In the genomic region with DNA sequence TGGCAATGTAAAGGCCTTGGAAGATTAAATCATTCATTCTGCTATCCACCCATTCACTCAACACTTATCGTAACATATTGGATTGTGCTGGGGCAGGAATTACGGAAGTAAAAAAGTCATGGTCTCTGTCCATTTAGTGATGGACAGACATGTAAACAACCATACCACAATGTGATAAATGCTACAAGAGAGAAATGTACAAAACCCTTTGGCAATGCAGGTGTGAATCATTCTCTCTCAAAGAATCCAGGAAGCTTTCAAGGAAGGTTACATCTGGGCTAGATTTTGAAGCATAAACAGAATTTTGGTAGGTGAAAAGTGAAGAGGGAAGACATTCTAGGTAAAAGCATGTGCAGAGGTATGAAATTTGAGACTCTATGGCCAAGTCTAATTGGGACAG, we compare ENCODE assay signal across 18 cellular contexts.
"Had no signal": no experiment of that assay in that cellular context is flagged by ENCODE, and none has a peak within 500 bp of the region (broad histone marks: within the 10 kb centered on the region; RNA-seq: fewer than 3 reads in every experiment).

No MANE protein-coding gene starts in this region.

- H3K27me3 ChIP-seq: esophagus squamous epithelium, gastroesophageal sphincter, neutrophil, spleen, stomach, transverse colon had no signal

- H3K9me3 ChIP-seq: esophagus squamous epithelium, gastroesophageal sphincter, mucosa of descending colon, neutrophil, psoas muscle, spleen, stomach, thoracic aorta, transverse colon had no signal

- H3K4me3 ChIP-seq: esophagus squamous epithelium, gastroesophageal sphincter, mucosa of descending colon, psoas muscle, spleen, stomach, thoracic aorta, transverse colon had no signal

- H3K27ac ChIP-seq: esophagus squamous epithelium, gastroesophageal sphincter, neutrophil, psoas muscle, stomach, thoracic aorta, transverse colon had no signal

- DNase-seq: effector memory CD8-positive, alpha-beta T cell; esophagus squamous epithelium; foreskin fibroblast; kidney glomerular epithelial cell; mucosa of descending colon; naive thymus-derived CD8-positive, alpha-beta T cell; psoas muscle; spleen; stimulated activated CD4-positive, alpha-beta T cell treated with anti-CD3 and anti-CD28 coated beads, Interleukin-15, amount 100 ng/mL, for 24 hours; stimulated activated CD4-positive, alpha-beta T cell treated with anti-CD3 and anti-CD28 coated beads, Interleukin-1b, Interleukin-23, amount 100 ng/mL, for 48 hours; stimulated activated CD4-positive, alpha-beta T cell treated with anti-CD3 and anti-CD28 coated beads, Interleukin-4, amount 100 ng/mL, for 24 hours; stimulated activated naive CD4-positive, alpha-beta T cell; stomach; substantia nigra; transverse colon had no signal

- H3K4me1 ChIP-seq: esophagus squamous epithelium, stomach had no signal
